In genomic region chr16:20660325-20660724, GRCh38 we compare ENCODE assay signal across 33 cellular contexts. TPM values are rescaled to one million over a fixed set of nuclear protein-coding genes. Genes with fewer than 3 reads are reported as not detected.
"Had no signal": no experiment of that assay in that cellular context is flagged by ENCODE, and none has a peak within 500 bp of the region (broad histone marks: within the 10 kb centered on the region; RNA-seq: fewer than 3 reads in every experiment).

No MANE protein-coding gene starts in this region.

- H3K4me1 ChIP-seq: ascending aorta, esophagus squamous epithelium, gastroesophageal sphincter, heart right ventricle had no signal

- H3K9me3 Mint-ChIP-seq: activated CD8-positive, alpha-beta T cell treated with anti-CD3 and anti-CD28 coated beads for 36 hours; activated naive CD4-positive, alpha-beta T cell treated with anti-CD3 and anti-CD28 coated beads for 36 hours; activated naive CD4-positive, alpha-beta T cell treated with anti-CD3 and anti-CD28 coated beads, Interleukin-2, amount 50 U/mL, for 24 hours; activated naive CD8-positive, alpha-beta T cell treated with anti-CD3 and anti-CD28 coated beads for 36 hours; activated naive CD8-positive, alpha-beta T cell treated with anti-CD3 and anti-CD28 coated beads, Interleukin-2, amount 50 U/mL, for 24 hours; activated T-cell treated with anti-CD3 and anti-CD28 coated beads, Interleukin-2, amount 50 U/mL, for 4 hours; activated T-helper 2 cell treated with anti-CD3 and anti-CD28 coated beads, Interferon-gamma antibody, Interleukin-2, Interleukin-4, amounts not matched to agents 10 μg/mL and 5 μg/mL and 100 μg/mL, durations not matched to agents 14 hours and 24 hours and 36 hours; central memory CD8-positive, alpha-beta T cell; effector memory CD8-positive, alpha-beta T cell; T-helper 2 cell treated with Interferon-gamma antibody and Interleukin-4, amounts not matched to agents 5 μg/mL and 100 μg/mL, for 36 hours had no signal

- H3K9me3 ChIP-seq: ascending aorta, esophagus squamous epithelium, gastroesophageal sphincter had no signal

- H3K27ac ChIP-seq: brain microvascular endothelial cell, coronary artery, dorsolateral prefrontal cortex, esophagus squamous epithelium, gastroesophageal sphincter, heart right ventricle, WERI-Rb-1 had no signal

- H3K36me3 ChIP-seq: ascending aorta, brain microvascular endothelial cell, esophagus squamous epithelium, gastroesophageal sphincter, heart right ventricle, WERI-Rb-1 had no signal

- H3K4me3 Mint-ChIP-seq: activated B cell treated with CpG ODN at 0.5 μM for 24 hours; activated CD8-positive, alpha-beta T cell treated with anti-CD3 and anti-CD28 coated beads for 36 hours; activated naive CD4-positive, alpha-beta T cell treated with anti-CD3 and anti-CD28 coated beads for 36 hours; activated naive CD4-positive, alpha-beta T cell treated with anti-CD3 and anti-CD28 coated beads, Interleukin-2, amount 50 U/mL, for 24 hours; activated naive CD8-positive, alpha-beta T cell treated with anti-CD3 and anti-CD28 coated beads for 36 hours; activated naive CD8-positive, alpha-beta T cell treated with anti-CD3 and anti-CD28 coated beads, Interleukin-2, amount 50 U/mL, for 24 hours; activated T-cell treated with anti-CD3 and anti-CD28 coated beads, Interleukin-2, amount 50 U/mL, for 4 hours; central memory CD8-positive, alpha-beta T cell; dendritic cell treated with granulocyte-macrophage colony-stimulating factor and Interleukin-4, amounts not matched to agents 40 ng/mL and 50 ng/mL, for 4 days; effector memory CD8-positive, alpha-beta T cell; T-helper 17 cell; T-helper 2 cell treated with Interferon-gamma antibody and Interleukin-4, amounts not matched to agents 5 μg/mL and 100 μg/mL, for 36 hours had no signal

- H3K4me3 ChIP-seq: ascending aorta, coronary artery, dorsolateral prefrontal cortex, esophagus squamous epithelium, gastroesophageal sphincter, heart right ventricle had no signal

- DNase-seq: activated B cell treated with CpG ODN at 0.5 μM for 24 hours; activated CD4-positive, alpha-beta T cell treated with anti-CD3 and anti-CD28 coated beads for 48 hours; activated CD4-positive, alpha-beta T cell treated with anti-CD3 and anti-CD28 coated beads, Interleukin-2, amount 50 U/mL, for 1 hour; activated CD4-positive, alpha-beta T cell treated with anti-CD3 and anti-CD28 coated beads, Interleukin-2, amount 50 U/mL, for 48 hours; activated CD8-positive, alpha-beta memory T cell treated with anti-CD3 and anti-CD28 coated beads for 24 hours; activated CD8-positive, alpha-beta T cell treated with anti-CD3 and anti-CD28 coated beads for 36 hours; activated effector memory CD4-positive, alpha-beta T cell treated with anti-CD3 and anti-CD28 coated beads, Interleukin-2, amount 50 U/mL, for 16 hours; activated naive CD4-positive, alpha-beta T cell treated with anti-CD3 and anti-CD28 coated beads for 36 hours; activated naive CD8-positive, alpha-beta T cell treated with anti-CD3 and anti-CD28 coated beads for 36 hours; activated naive CD8-positive, alpha-beta T cell treated with anti-CD3 and anti-CD28 coated beads, Interleukin-2, amount 50 U/mL, for 24 hours; activated T-cell treated with anti-CD3 and anti-CD28 coated beads, Interleukin-2, amount 50 U/mL, for 4 hours; brain microvascular endothelial cell; dorsolateral prefrontal cortex; effector memory CD8-positive, alpha-beta T cell; erythroblast; esophagus squamous epithelium; foreskin melanocyte; heart right ventricle; T-helper 1 cell; T-helper 17 cell; T1000; WERI-Rb-1 had no signal

- H3K27me3 ChIP-seq: ascending aorta, brain microvascular endothelial cell, esophagus squamous epithelium, gastroesophageal sphincter, heart right ventricle had no signal

- H3K27ac Mint-ChIP-seq: activated B cell treated with CpG ODN at 0.5 μM for 24 hours; activated CD8-positive, alpha-beta T cell treated with anti-CD3 and anti-CD28 coated beads for 36 hours; activated naive CD4-positive, alpha-beta T cell treated with anti-CD3 and anti-CD28 coated beads for 36 hours; activated naive CD4-positive, alpha-beta T cell treated with anti-CD3 and anti-CD28 coated beads, Interleukin-2, amount 50 U/mL, for 24 hours; activated naive CD8-positive, alpha-beta T cell treated with anti-CD3 and anti-CD28 coated beads for 36 hours; activated naive CD8-positive, alpha-beta T cell treated with anti-CD3 and anti-CD28 coated beads, Interleukin-2, amount 50 U/mL, for 24 hours; activated T-helper 2 cell treated with anti-CD3 and anti-CD28 coated beads, Interferon-gamma antibody, Interleukin-2, Interleukin-4, amounts not matched to agents 10 μg/mL and 5 μg/mL and 100 μg/mL, durations not matched to agents 14 hours and 24 hours and 36 hours; dendritic cell treated with granulocyte-macrophage colony-stimulating factor and Interleukin-4, amounts not matched to agents 40 ng/mL and 50 ng/mL, for 4 days; effector memory CD8-positive, alpha-beta T cell; T-helper 17 cell; T-helper 2 cell treated with Interferon-gamma antibody and Interleukin-4, amounts not matched to agents 5 μg/mL and 100 μg/mL, for 36 hours had no signal

- H3K4me1 Mint-ChIP-seq: activated B cell treated with CpG ODN at 0.5 μM for 24 hours; activated naive CD4-positive, alpha-beta T cell treated with anti-CD3 and anti-CD28 coated beads, Interleukin-2, amount 50 U/mL, for 24 hours; activated naive CD8-positive, alpha-beta T cell treated with anti-CD3 and anti-CD28 coated beads for 36 hours; activated naive CD8-positive, alpha-beta T cell treated with anti-CD3 and anti-CD28 coated beads, Interleukin-2, amount 50 U/mL, for 24 hours; central memory CD8-positive, alpha-beta T cell; T-helper 17 cell had no signal

- ATAC-seq: activated CD4-positive, CD25-positive, alpha-beta regulatory T cell treated with anti-CD3 and anti-CD28 coated beads, Interleukin-2, amount 50 U/mL, for 24 hours; activated CD8-positive, alpha-beta T cell treated with anti-CD3 and anti-CD28 coated beads for 36 hours; activated naive CD8-positive, alpha-beta T cell treated with anti-CD3 and anti-CD28 coated beads, Interleukin-2, amount 50 U/mL, for 24 hours; activated T-cell treated with anti-CD3 and anti-CD28 coated beads, Interleukin-2, amount 50 U/mL, for 4 hours; effector memory CD8-positive, alpha-beta T cell; gastroesophageal sphincter; heart right ventricle; T-helper 17 cell had no signal

- H3K27me3 Mint-ChIP-seq: activated CD8-positive, alpha-beta T cell treated with anti-CD3 and anti-CD28 coated beads for 36 hours; activated naive CD4-positive, alpha-beta T cell treated with anti-CD3 and anti-CD28 coated beads, Interleukin-2, amount 50 U/mL, for 24 hours; activated naive CD8-positive, alpha-beta T cell treated with anti-CD3 and anti-CD28 coated beads for 36 hours; dendritic cell treated with granulocyte-macrophage colony-stimulating factor and Interleukin-4, amounts not matched to agents 40 ng/mL and 50 ng/mL, for 4 days had no signal

RNA-seq across cellular contexts. Expression of gene ACSM1, which starts 37.2 kb away (rescaled TPM):
- total RNA-seq: activated CD8-positive, alpha-beta T cell treated with anti-CD3 and anti-CD28 coated beads for 36 hours; activated naive CD4-positive, alpha-beta T cell treated with anti-CD3 and anti-CD28 coated beads for 36 hours; activated T-cell treated with anti-CD3 and anti-CD28 coated beads, Interleukin-2, amount 50 U/mL, for 4 hours; ascending aorta; fibroblast of lung; fibroblast of villous mesenchyme had no signal
- polyA plus RNA-seq: fibroblast of lung had no signal
